In genomic region chr11:78349614-78350013, GRCh38 we compare ENCODE assay signal across 9 cellular contexts.
DNase-seq lines count a peak whose midpoint lies in the region; ATAC-seq and TF ChIP-seq lines count a peak whose summit lies in the region.
"Had no signal": no experiment of that assay in that cellular context is flagged by ENCODE, and none has a peak within 500 bp of the region (broad histone marks: within the 10 kb centered on the region; RNA-seq: fewer than 3 reads in every experiment).

No MANE protein-coding gene starts in this region.

- H3K4me2 ChIP-seq in GM23248 (ENCODE audit: unreplicated experiment), result peak overlapping the region; percentile 95
- peak overlapping the region; percentile 81 for H3K4me2 ChIP-seq in smooth muscle cell

- H2AFZ ChIP-seq in GM23248 (peak overlapping the region; percentile 91), smooth muscle cell (ENCODE audit: low read depth) (no peak overlapping the region)

- no peaks in the 10 kb centered on the region for H3K27me3 ChIP-seq in GM23248 (replicated peaks; ENCODE audit: insufficient read depth)
- H3K27me3 ChIP-seq in layer of hippocampus (ENCODE audit: control insufficient read depth, insufficient read depth, low read length), result no peaks in the 10 kb centered on the region
- H3K27me3 ChIP-seq in smooth muscle cell (ENCODE audit: low read depth), result no peaks in the 10 kb centered on the region

- H3K4me1 ChIP-seq in GM23248 (ENCODE audit: insufficient read depth), result peaks cover 22% of the 10 kb centered on the region
- H3K4me1 ChIP-seq in smooth muscle cell (ENCODE audit: low read depth), result peaks cover 48% of the 10 kb centered on the region

- peak overlapping the region; percentile 54 for H3K4me3 Mint-ChIP-seq in activated T-helper 17 cell treated with anti-CD3 and anti-CD28 coated beads, Interleukin-2, amount 50 U/mL, for 72 hours

- H3K27me3 Mint-ChIP-seq in activated T-helper 17 cell treated with anti-CD3 and anti-CD28 coated beads, Interleukin-2, amount 50 U/mL, for 72 hours, result no peaks in the 10 kb centered on the region

- H3K9ac ChIP-seq in GM23248 (peak overlapping the region; percentile 76), smooth muscle cell (ENCODE audit: low read depth) (no peak overlapping the region)

- H3K9me3 ChIP-seq in GM23248 (ENCODE audit: low read depth), result no peaks in the 10 kb centered on the region
- H3K9me3 ChIP-seq in smooth muscle cell (replicated peaks; ENCODE audit: low read depth), result no peaks in the 10 kb centered on the region

- in situ Hi-C loops in GM23248 (cut with MboI), result no loop called here

- no peaks in the 10 kb centered on the region for H3K36me3 Mint-ChIP-seq in activated T-helper 17 cell treated with anti-CD3 and anti-CD28 coated beads, Interleukin-2, amount 50 U/mL, for 72 hours (ENCODE audit: low read depth)

- no peaks in the 10 kb centered on the region for H3K36me3 ChIP-seq in GM23248 (ENCODE audit: low read depth)
- H3K36me3 ChIP-seq in smooth muscle cell (ENCODE audit: low read depth), result no peaks in the 10 kb centered on the region

- DNase-seq in GM23248 (peak; percentile 35), smooth muscle cell (lab: John Stamatoyannopoulos, UW; ENCODE audit: unreplicated experiment) (no peak), SHP77 (lab: John Stamatoyannopoulos, UW) (no peak), NCI-H1092 treated with DMSO at 0.1 percent for 48 hours (lab: John Stamatoyannopoulos, UW) (no peak), SK-N-DZ (ENCODE audit: low spot score) (no peak)
- DNase-seq: SHP77 treated with DMSO at 0.1 percent for 48 hours had no signal

- H3K4me3 ChIP-seq in GM23248 (peak overlapping the region; percentile 64), smooth muscle cell (peak overlapping the region; percentile 30)

- WGBS in GM23248 (ENCODE audit: low coverage in 1 of 2, low lambda C conversion rate in 2 of 2, missing lambda C conversion rate in 2 of 2), 2 experiments, result 12 to 14% methylated on average over 3 of the region's 3 CpGs
- WGBS in smooth muscle cell (ENCODE audit: low lambda C conversion rate), result 52% methylated on average over 3 of the region's 3 CpGs

- H4K20me1 ChIP-seq in GM23248 (ENCODE audit: insufficient read depth), result no peaks in the 10 kb centered on the region
- no peaks in the 10 kb centered on the region for H4K20me1 ChIP-seq in smooth muscle cell (ENCODE audit: low read depth)

- H3K27ac ChIP-seq in GM23248 (peak overlapping the region; percentile 69), layer of hippocampus (ENCODE audit: low read depth, low read length) (peak overlapping the region; percentile 88), smooth muscle cell (ENCODE audit: low read depth) (peak overlapping the region; percentile 83)

- peaks cover 24% of the 10 kb centered on the region for H3K4me1 Mint-ChIP-seq in activated T-helper 17 cell treated with anti-CD3 and anti-CD28 coated beads, Interleukin-2, amount 50 U/mL, for 72 hours

- ATAC-seq in activated T-helper 17 cell treated with anti-CD3 and anti-CD28 coated beads, Interleukin-2, amount 50 U/mL, for 72 hours (replicated peaks), result no peak
- no peak for ATAC-seq in GM19023 (IDR thresholded peaks at IDR 0.05; ENCODE audit: unreplicated experiment)

- H3F3A ChIP-seq in GM23248 (ENCODE audit: insufficient read depth), result peaks cover 10% of the 10 kb centered on the region; the same call in 1 of the 2 replicates
- peaks cover 18% of the 10 kb centered on the region for H3F3A ChIP-seq in smooth muscle cell (ENCODE audit: low read depth)

- no peaks in the 10 kb centered on the region for H3K9me3 Mint-ChIP-seq in activated T-helper 17 cell treated with anti-CD3 and anti-CD28 coated beads, Interleukin-2, amount 50 U/mL, for 72 hours

- TF ChIP-seq CTCF in smooth muscle cell (IDR thresholded peaks at IDR 0.05; ENCODE audit: borderline replicate concordance, insufficient read depth, poor library complexity, severe bottlenecking), result no peak

- H3K9me2 ChIP-seq in GM23248 (ENCODE audit: insufficient read depth), result no peaks in the 10 kb centered on the region

- peaks cover 11% of the 10 kb centered on the region; the same call in 1 of the 2 replicates for H3K79me2 ChIP-seq in GM23248 (ENCODE audit: insufficient read depth)
- H3K79me2 ChIP-seq in smooth muscle cell (ENCODE audit: low read depth), result peaks cover 62% of the 10 kb centered on the region

- H3K27ac Mint-ChIP-seq in activated T-helper 17 cell treated with anti-CD3 and anti-CD28 coated beads, Interleukin-2, amount 50 U/mL, for 72 hours, result no peak overlapping the region
